In the genomic region with DNA sequence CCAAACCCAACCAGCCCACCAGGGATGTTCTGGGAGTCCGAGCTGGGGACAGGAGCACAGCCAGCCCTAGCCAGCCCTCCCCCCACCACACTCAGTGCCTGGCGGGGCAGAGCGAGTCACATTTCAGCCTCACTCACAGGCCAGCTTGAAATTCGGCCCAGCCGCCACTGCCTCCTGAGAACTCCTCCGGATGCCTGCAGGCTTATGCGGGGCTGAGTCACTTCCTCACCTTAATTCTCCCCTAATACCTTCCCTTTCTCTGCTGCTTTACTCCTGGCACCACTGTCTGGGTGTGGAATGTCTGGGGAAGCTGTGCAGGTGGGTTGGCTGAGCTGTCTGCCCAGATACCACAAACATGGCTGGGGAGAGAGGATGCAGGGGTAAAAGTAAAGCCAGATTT, we compare ENCODE assay signal across 10 cellular contexts. TPM values are rescaled to one million over a fixed set of nuclear protein-coding genes. Genes with fewer than 3 reads are reported as not detected.
DNase-seq lines count a peak whose midpoint lies in the region; ATAC-seq and TF ChIP-seq lines count a peak whose summit lies in the region.
"Had no signal": no experiment of that assay in that cellular context is flagged by ENCODE, and none has a peak within 500 bp of the region (broad histone marks: within the 10 kb centered on the region; RNA-seq: fewer than 3 reads in every experiment).

No MANE protein-coding gene starts in this region.

- intact Hi-C loops in left lung (cut with DNase I): no loop called here

- no peak overlapping the region for H3K27ac ChIP-seq in left lung
- H3K27ac ChIP-seq: coronary artery had no signal

- DNase-seq in Caki2 (ENCODE audit: low read depth) (peak; percentile 31), KBM-7 (peak; percentile 87), cardiac fibroblast (ENCODE audit: low read depth in 2 of 2) (peak; percentile 27 to 66), left lung (no peak), NCI-H2171 (lab: John Stamatoyannopoulos, UW) (no peak)
- DNase-seq in natural killer cell treated with Interleukin-12 subunit alpha and Interleukin-12 subunit beta and Interleukin-15 and Interleukin-18, amount 100 ng/mL, for 72 hours (ENCODE audit: low spot score): no peak
- DNase-seq: activated CD8-positive, alpha-beta memory T cell treated with anti-CD3 and anti-CD28 coated beads for 24 hours had no signal

- no peak overlapping the region for H3K4me3 ChIP-seq in cardiac fibroblast (replicated peaks in 1 of 2; ENCODE audit: low read depth in 2 of 2, low read length in 2 of 2)
- no peak overlapping the region for H3K4me3 ChIP-seq in left lung
- H3K4me3 ChIP-seq: coronary artery had no signal

- H3K4me1 ChIP-seq in left lung: no peaks in the 10 kb centered on the region

- peaks cover 5% of the 10 kb centered on the region for H3K9me3 Mint-ChIP-seq in natural killer cell treated with Interleukin-12 subunit alpha and Interleukin-12 subunit beta and Interleukin-15 and Interleukin-18, amount 100 ng/mL, for 72 hours

- H3K4me1 Mint-ChIP-seq in natural killer cell treated with Interleukin-12 subunit alpha and Interleukin-12 subunit beta and Interleukin-15 and Interleukin-18, amount 100 ng/mL, for 72 hours (ENCODE audit: low read depth in 2 of 2): peaks cover 0 to 4% of the 10 kb centered on the region in 2 donors

- H3K4me3 Mint-ChIP-seq in natural killer cell treated with Interleukin-12 subunit alpha and Interleukin-12 subunit beta and Interleukin-15 and Interleukin-18, amount 100 ng/mL, for 72 hours: no peak overlapping the region

- in situ Hi-C loops in Caki2 (cut with HindIII; ENCODE audit: low pct_unique_long_range_greater_than_20kb, low sequenced_read_pairs) (loop anchor here (10.0 kb wide), 1 partner anchor 66 kb away; no protein-coding TSS in a partner anchor), KBM-7 (cut with MboI; ENCODE audit: low pct_unique_long_range_greater_than_20kb, low sequenced_read_pairs) (no loop called here)

- TF ChIP-seq CTCF in cardiac fibroblast (IDR thresholded peaks at IDR 0.05; ENCODE audit: low read depth, low read length) (no peak), left lung (IDR thresholded peaks at IDR 0.05) (no peak)

- ATAC-seq in left lung (peak; percentile 46), HG02840 (IDR thresholded peaks at IDR 0.05; ENCODE audit: low FRiP score, unreplicated experiment) (no peak), GM19452 (IDR thresholded peaks at IDR 0.05; ENCODE audit: unreplicated experiment) (no peak)
- no peak for ATAC-seq in natural killer cell treated with Interleukin-12 subunit alpha and Interleukin-12 subunit beta and Interleukin-15 and Interleukin-18, amount 100 ng/mL, for 72 hours

- no peaks in the 10 kb centered on the region for H3K27me3 ChIP-seq in left lung

- peaks cover 23% of the 10 kb centered on the region for H3K36me3 Mint-ChIP-seq in natural killer cell treated with Interleukin-12 subunit alpha and Interleukin-12 subunit beta and Interleukin-15 and Interleukin-18, amount 100 ng/mL, for 72 hours

- H3K9me3 ChIP-seq in left lung: peaks cover 0 to 30% of the 10 kb centered on the region in 2 donors

- H3K27ac Mint-ChIP-seq in natural killer cell treated with Interleukin-12 subunit alpha and Interleukin-12 subunit beta and Interleukin-15 and Interleukin-18, amount 100 ng/mL, for 72 hours: no peak overlapping the region

- peaks cover 7% of the 10 kb centered on the region in 2 donors for H3K27me3 Mint-ChIP-seq in natural killer cell treated with Interleukin-12 subunit alpha and Interleukin-12 subunit beta and Interleukin-15 and Interleukin-18, amount 100 ng/mL, for 72 hours

- H3K36me3 ChIP-seq in left lung: no peaks in the 10 kb centered on the region

RNA-seq across cellular contexts. Expression of a gene that starts 22.6 kb away (rescaled TPM):
- 19.9 and 21.2 TPM in 2 replicates for total RNA-seq in Caki2 (2014; rRNA removed; shearing (Covaris generic); ENCODE audit: low replicate concordance)
- total RNA-seq in left lung: 10 to 100 TPM; 17.0 to 28.4 TPM
- 10 to 100 TPM in 1 of 2 donors, 1 to 10 TPM in 1; 8.5 to 12.3 TPM for total RNA-seq in natural killer cell treated with Interleukin-12 subunit alpha and Interleukin-12 subunit beta and Interleukin-15 and Interleukin-18, amount 100 ng/mL, for 72 hours

Comparison
In these comparisons a context has a peak if more than half of its experiments do, and no peak if none do; other contexts are left out.
1. DNase-seq: peak in Caki2 (single experiment), KBM-7 (single experiment) and cardiac fibroblast (2 of 2); none in left lung (0 of 2), NCI-H2171 (single experiment) and natural killer cell treated with Interleukin-12 subunit alpha and Interleukin-12 subunit beta and Interleukin-15 and Interleukin-18, amount 100 ng/mL, for 72 hours (single experiment).